In the genomic region with DNA sequence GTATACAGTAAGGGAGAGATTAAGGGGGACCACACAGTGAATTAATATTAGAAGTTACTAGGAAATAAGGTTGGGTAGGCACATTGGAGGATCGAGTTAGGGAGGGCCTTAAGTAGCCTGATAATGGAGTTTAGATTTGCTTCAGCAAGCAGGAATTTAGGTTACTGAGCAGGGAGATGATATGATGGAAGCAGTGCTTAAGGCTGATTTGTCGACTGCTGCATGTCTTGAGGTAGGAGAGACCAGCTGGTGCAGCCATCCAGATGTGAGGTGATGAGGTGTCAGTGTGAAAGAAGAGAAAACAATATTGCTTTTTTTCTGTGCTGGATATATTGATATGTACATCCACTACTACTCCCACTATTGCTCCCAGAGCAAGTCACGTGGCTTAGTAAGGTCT, we compare ENCODE assay signal across 21 cellular contexts. TPM values are rescaled to one million over a fixed set of nuclear protein-coding genes. Genes with fewer than 3 reads are reported as not detected.
DNase-seq lines count a peak whose midpoint lies in the region; ATAC-seq and TF ChIP-seq lines count a peak whose summit lies in the region.
"Had no signal": no experiment of that assay in that cellular context is flagged by ENCODE, and none has a peak within 500 bp of the region (broad histone marks: within the 10 kb centered on the region; RNA-seq: fewer than 3 reads in every experiment).

No MANE protein-coding gene starts in this region.

- WGBS in smooth muscle cell (ENCODE audit: low lambda C conversion rate) = 81% methylated on average over 3 of the region's 3 CpGs

- H3K9ac ChIP-seq in HCT116 (ENCODE audit: low read length) (no peak overlapping the region), smooth muscle cell (ENCODE audit: low read depth) (peak overlapping the region; percentile 34)
- H3K9ac ChIP-seq: BLaER1 had no signal

- H3K4me1 ChIP-seq in HCT116 (ENCODE audit: control insufficient read depth in 1 of 2, insufficient read depth in 2 of 2, low read length in 2 of 2) (peaks cover 0 to 13% of the 10 kb centered on the region in 2 experiments; a peak in 2 of 4 replicates), SJSA1 (replicated peaks) (peaks cover 36% of the 10 kb centered on the region), smooth muscle cell (ENCODE audit: low read depth) (peaks cover under 1% of the 10 kb centered on the region)

- no peaks in the 10 kb centered on the region for H3K9me2 ChIP-seq in HCT116 (ENCODE audit: insufficient read depth)

- H4K20me1 ChIP-seq in HCT116 (ENCODE audit: insufficient read depth) (no peaks in the 10 kb centered on the region), smooth muscle cell (ENCODE audit: low read depth) (no peaks in the 10 kb centered on the region)
- H4K20me1 ChIP-seq: BLaER1 had no signal

- H3K36me3 ChIP-seq in HCT116 (ENCODE audit: control insufficient read depth in 1 of 2, insufficient read depth in 2 of 2, low read length in 2 of 2) (no peaks in the 10 kb centered on the region), SJSA1 (no peaks in the 10 kb centered on the region), smooth muscle cell (ENCODE audit: low read depth) (no peaks in the 10 kb centered on the region)
- H3K36me3 ChIP-seq: BLaER1 had no signal

- H3K9me3 ChIP-seq in HCT116 (ENCODE audit: control insufficient read depth in 1 of 2, insufficient read depth in 1 of 2, low read depth in 1 of 2, low read length in 2 of 2) (no peaks in the 10 kb centered on the region), SJSA1 (replicated peaks) (no peaks in the 10 kb centered on the region), smooth muscle cell (replicated peaks; ENCODE audit: low read depth) (no peaks in the 10 kb centered on the region)
- H3K9me3 ChIP-seq: BLaER1 had no signal

- TF ChIP-seq RAD21 in HCT116 (IDR thresholded peaks at IDR 0.05; ENCODE audit: low read depth) = no peak

- H3K27ac ChIP-seq in HCT116 (ENCODE audit: low read depth, low read length) (no peak overlapping the region), SJSA1 (peak overlapping the region; percentile 88), smooth muscle cell (ENCODE audit: low read depth) (peak overlapping the region; percentile 79)
- H3K27ac ChIP-seq: BLaER1 had no signal

- POLR2A ChIA-PET in HCT116 (lab: Charles Lee) = no interaction called here

- intact Hi-C loops in HCT116 (cut with micrococcal nuclease) = no loop called here

- RAD21 ChIA-PET in HCT116 (lab: Charles Lee; ENCODE audit: low non-redundant PET in 1 of 2, low total read pairs in 2 of 2, uncharacterized antibody in 2 of 2, unreplicated experiment in 2 of 2) = no interaction called here

- DNase-seq in HCT116 (ENCODE audit: low read depth, low spot score) = no peak
- no peak for DNase-seq in SJSA1 (ENCODE audit: low read depth in 1 of 2, low spot score in 2 of 2)
- DNase-seq in kidney glomerular epithelial cell (lab: John Stamatoyannopoulos, UW) = peak; percentile 22
- DNase-seq in smooth muscle cell (lab: John Stamatoyannopoulos, UW; ENCODE audit: unreplicated experiment) = no peak
- no peak for DNase-seq in NCI-H510A treated with DMSO at 0.1 percent for 48 hours (lab: John Stamatoyannopoulos, UW)
- DNase-seq in NCI-H510A (lab: John Stamatoyannopoulos, UW) = no peak
- no peak for DNase-seq in hippocampal formation (lab: John Stamatoyannopoulos, UW)
- DNase-seq: CD8-positive, alpha-beta T cell; DMS79; GOT3; MV-4-11; NCI-H1417 treated with DMSO at 0.1 percent for 48 hours; NCI-H1930; NCI-H2171 treated with DMSO at 0.1 percent for 48 hours; NCI-H82; SW 1271 had no signal

- no peak for ATAC-seq in HCT116
- ATAC-seq: CD8-positive, alpha-beta T cell had no signal

- H3K79me2 ChIP-seq in HCT116 (ENCODE audit: insufficient read depth, low read length) = no peaks in the 10 kb centered on the region
- H3K79me2 ChIP-seq in smooth muscle cell (ENCODE audit: low read depth) = no peaks in the 10 kb centered on the region

- H3K27me3 ChIP-seq in HCT116 (ENCODE audit: insufficient read depth, low read length) = no peaks in the 10 kb centered on the region
- no peaks in the 10 kb centered on the region for H3K27me3 ChIP-seq in SJSA1 (replicated peaks)
- no peaks in the 10 kb centered on the region for H3K27me3 ChIP-seq in smooth muscle cell (ENCODE audit: low read depth)
- H3K27me3 ChIP-seq: BLaER1 had no signal

- H3K4me3 ChIP-seq in HCT116 (replicated peaks in 1 of 2; ENCODE audit: low read depth in 1 of 2, low read length in 2 of 2) = no peak overlapping the region
- no peak overlapping the region for H3K4me3 ChIP-seq in SJSA1
- no peak overlapping the region for H3K4me3 ChIP-seq in smooth muscle cell
- H3K4me3 ChIP-seq: BLaER1, PC-9 had no signal

- H3F3A ChIP-seq in smooth muscle cell (ENCODE audit: low read depth) = no peaks in the 10 kb centered on the region

- no TSS peak for BruUV-seq in HCT116 (replicated peaks; lab: Mats Ljungman, UMichigan)

- no peak overlapping the region for H3K4me2 ChIP-seq in HCT116 (ENCODE audit: low read length)
- H3K4me2 ChIP-seq in smooth muscle cell = peak overlapping the region; percentile 24
- H3K4me2 ChIP-seq: BLaER1, PC-9 had no signal

- no peak for TF ChIP-seq CTCF in HCT116 (IDR thresholded peaks at IDR 0.05 in 2 of 3, conservative IDR thresholded peaks at IDR 0.05 in 1 of 3; ENCODE audit: borderline replicate concordance in 1 of 3, insufficient read depth in 1 of 3, low read depth in 2 of 3, low read length in 2 of 3)
- TF ChIP-seq CTCF in smooth muscle cell (IDR thresholded peaks at IDR 0.05; ENCODE audit: borderline replicate concordance, insufficient read depth, poor library complexity, severe bottlenecking) = no peak

- peak overlapping the region; percentile 38 for H2AFZ ChIP-seq in HCT116 (ENCODE audit: low read depth, low read length, poor library complexity, severe bottlenecking)
- no peak overlapping the region for H2AFZ ChIP-seq in smooth muscle cell (ENCODE audit: low read depth)
- H2AFZ ChIP-seq: PC-9 had no signal

- CTCF ChIA-PET in HCT116 (lab: Charles Lee) = no interaction called here

- no peak for TF ChIP-seq POLR2A in HCT116 (IDR thresholded peaks at IDR 0.05; ENCODE audit: borderline replicate concordance, extremely low read depth, insufficient read depth, insufficient read length)

TF ChIP-seq in HCT116, 20 proteins besides CTCF, POLR2A, EP300 and RAD21:
- no peak for TF ChIP-seq SRF (IDR thresholded peaks at IDR 0.05; ENCODE audit: low read depth)
- TF ChIP-seq, protein P1, sequence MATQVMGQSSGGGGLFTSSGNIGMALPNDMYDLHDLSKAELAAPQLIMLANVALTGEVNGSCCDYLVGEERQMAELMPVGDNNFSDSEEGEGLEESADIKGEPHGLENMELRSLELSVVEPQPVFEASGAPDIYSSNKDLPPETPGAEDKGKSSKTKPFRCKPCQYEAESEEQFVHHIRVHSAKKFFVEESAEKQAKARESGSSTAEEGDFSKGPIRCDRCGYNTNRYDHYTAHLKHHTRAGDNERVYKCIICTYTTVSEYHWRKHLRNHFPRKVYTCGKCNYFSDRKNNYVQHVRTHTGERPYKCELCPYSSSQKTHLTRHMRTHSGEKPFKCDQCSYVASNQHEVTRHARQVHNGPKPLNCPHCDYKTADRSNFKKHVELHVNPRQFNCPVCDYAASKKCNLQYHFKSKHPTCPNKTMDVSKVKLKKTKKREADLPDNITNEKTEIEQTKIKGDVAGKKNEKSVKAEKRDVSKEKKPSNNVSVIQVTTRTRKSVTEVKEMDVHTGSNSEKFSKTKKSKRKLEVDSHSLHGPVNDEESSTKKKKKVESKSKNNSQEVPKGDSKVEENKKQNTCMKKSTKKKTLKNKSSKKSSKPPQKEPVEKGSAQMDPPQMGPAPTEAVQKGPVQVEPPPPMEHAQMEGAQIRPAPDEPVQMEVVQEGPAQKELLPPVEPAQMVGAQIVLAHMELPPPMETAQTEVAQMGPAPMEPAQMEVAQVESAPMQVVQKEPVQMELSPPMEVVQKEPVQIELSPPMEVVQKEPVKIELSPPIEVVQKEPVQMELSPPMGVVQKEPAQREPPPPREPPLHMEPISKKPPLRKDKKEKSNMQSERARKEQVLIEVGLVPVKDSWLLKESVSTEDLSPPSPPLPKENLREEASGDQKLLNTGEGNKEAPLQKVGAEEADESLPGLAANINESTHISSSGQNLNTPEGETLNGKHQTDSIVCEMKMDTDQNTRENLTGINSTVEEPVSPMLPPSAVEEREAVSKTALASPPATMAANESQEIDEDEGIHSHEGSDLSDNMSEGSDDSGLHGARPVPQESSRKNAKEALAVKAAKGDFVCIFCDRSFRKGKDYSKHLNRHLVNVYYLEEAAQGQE (IDR thresholded peaks at IDR 0.05; ENCODE audit: low read depth) = no peak
- TF ChIP-seq POLR2AphosphoS5 (IDR thresholded peaks at IDR 0.05; ENCODE audit: low read depth, low read length) = no peak
- TF ChIP-seq FOSL1 (IDR thresholded peaks at IDR 0.05; ENCODE audit: low read depth) = no peak
- TF ChIP-seq, protein P2, sequence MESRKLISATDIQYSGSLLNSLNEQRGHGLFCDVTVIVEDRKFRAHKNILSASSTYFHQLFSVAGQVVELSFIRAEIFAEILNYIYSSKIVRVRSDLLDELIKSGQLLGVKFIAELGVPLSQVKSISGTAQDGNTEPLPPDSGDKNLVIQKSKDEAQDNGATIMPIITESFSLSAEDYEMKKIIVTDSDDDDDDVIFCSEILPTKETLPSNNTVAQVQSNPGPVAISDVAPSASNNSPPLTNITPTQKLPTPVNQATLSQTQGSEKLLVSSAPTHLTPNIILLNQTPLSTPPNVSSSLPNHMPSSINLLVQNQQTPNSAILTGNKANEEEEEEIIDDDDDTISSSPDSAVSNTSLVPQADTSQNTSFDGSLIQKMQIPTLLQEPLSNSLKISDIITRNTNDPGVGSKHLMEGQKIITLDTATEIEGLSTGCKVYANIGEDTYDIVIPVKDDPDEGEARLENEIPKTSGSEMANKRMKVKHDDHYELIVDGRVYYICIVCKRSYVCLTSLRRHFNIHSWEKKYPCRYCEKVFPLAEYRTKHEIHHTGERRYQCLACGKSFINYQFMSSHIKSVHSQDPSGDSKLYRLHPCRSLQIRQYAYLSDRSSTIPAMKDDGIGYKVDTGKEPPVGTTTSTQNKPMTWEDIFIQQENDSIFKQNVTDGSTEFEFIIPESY (IDR thresholded peaks at IDR 0.05; ENCODE audit: extremely low read depth, insufficient replicate concordance, low read length) = no peak
- no peak for TF ChIP-seq EGR1 (IDR thresholded peaks at IDR 0.05; ENCODE audit: low read depth)
- TF ChIP-seq JUND (IDR thresholded peaks at IDR 0.05) = no peak
- TF ChIP-seq EZH2 (IDR thresholded peaks at IDR 0.05) = no peak
- TF ChIP-seq ZNF274 (IDR thresholded peaks at IDR 0.05; ENCODE audit: low read depth, low read length) = no peak
- no peak for TF ChIP-seq ZFX (IDR thresholded peaks at IDR 0.05)

RNA-seq across cellular contexts. Expression of a gene that starts 55.2 kb away (rescaled TPM):
- total RNA-seq in HCT116 (2021; ENCODE audit: unreplicated experiment) = 0.07 TPM
- 0.03 TPM in 1 of 2 replicates, not detected in the other for polyA plus RNA-seq in HCT116 (2012)
- not detected in 2 replicates for total RNA-seq in SJSA1 (2014; rRNA removed; shearing (Covaris generic))
- total RNA-seq in smooth muscle cell = 3.6 and 6.9 TPM in 2 replicates
- 1.3 and 3.2 TPM in 2 replicates for polyA plus RNA-seq in smooth muscle cell
- total RNA-seq: CD8-positive, alpha-beta T cell; LHCN-M2; NCI-H460 had no signal
- polyA plus RNA-seq: IgD-negative memory B cell had no signal
